22 cellular contexts compared by ENCODE assay signal in genomic region chr6:110116258-110116657, GRCh38.
"Had no signal": no experiment of that assay in that cellular context is flagged by ENCODE, and none has a peak within 500 bp of the region (broad histone marks: within the 10 kb centered on the region; RNA-seq: fewer than 3 reads in every experiment).

No MANE protein-coding gene starts in this region.

- H3K27me3 Mint-ChIP-seq: activated B cell treated with CpG ODN at 0.5 μM for 24 hours; naive thymus-derived CD8-positive, alpha-beta T cell had no signal

- H3K27ac ChIP-seq: epithelial cell of prostate, esophagus squamous epithelium, transverse colon, uterus had no signal

- H3K27ac Mint-ChIP-seq: activated B cell treated with CpG ODN at 0.5 μM for 24 hours; activated CD8-positive, alpha-beta T cell treated with anti-CD3 and anti-CD28 coated beads, Interleukin-2, amount 10 ng/mL, durations not matched to agents 7 days and 5 days; activated naive CD4-positive, alpha-beta T cell treated with anti-CD3 and anti-CD28 coated beads, Interleukin-2, amount 50 U/mL, for 72 hours; activated T-cell treated with anti-CD3 and anti-CD28 coated beads, Interleukin-2, amount 50 U/mL, for 72 hours; naive thymus-derived CD8-positive, alpha-beta T cell had no signal

- DNase-seq: activated B cell treated with CpG ODN at 0.5 μM for 24 hours; activated CD4-positive, alpha-beta T cell treated with anti-CD3 and anti-CD28 coated beads, Interleukin-2, amount 50 U/mL, for 1 hour; activated CD8-positive, alpha-beta T cell treated with anti-CD3 and anti-CD28 coated beads, Interleukin-2, amount 10 ng/mL, durations not matched to agents 7 days and 5 days; activated naive CD4-positive, alpha-beta T cell; activated T-cell treated with anti-CD3 and anti-CD28 coated beads for 4 hours; activated T-cell treated with anti-CD3 and anti-CD28 coated beads, Interleukin-2, amount 50 U/mL, for 72 hours; anterior cingulate cortex; dermis blood vessel endothelial cell; effector CD4-positive, alpha-beta T cell; esophagus squamous epithelium; foreskin melanocyte; left cardiac atrium; right cardiac atrium; stimulated activated CD4-positive, alpha-beta T cell treated with anti-CD3 and anti-CD28 coated beads, Interleukin-15, amount 100 ng/mL, for 24 hours; stimulated activated CD4-positive, alpha-beta T cell treated with anti-CD3 and anti-CD28 coated beads, Interleukin-2, amount 100 ng/mL, for 24 hours; stimulated activated naive CD4-positive, alpha-beta T cell treated with Interleukin-2 at 50 U/mL for 16 hours; T-helper 2 cell; transverse colon; uterus had no signal

- ATAC-seq: activated CD8-positive, alpha-beta T cell treated with anti-CD3 and anti-CD28 coated beads, Interleukin-2, amount 10 ng/mL, durations not matched to agents 7 days and 5 days; activated naive CD4-positive, alpha-beta T cell treated with anti-CD3 and anti-CD28 coated beads, Interleukin-2, amount 50 U/mL, for 72 hours; activated T-cell treated with anti-CD3 and anti-CD28 coated beads, Interleukin-2, amount 50 U/mL, for 72 hours; left cardiac atrium; naive thymus-derived CD8-positive, alpha-beta T cell; right cardiac atrium had no signal

- H3K36me3 ChIP-seq: transverse colon, uterus had no signal

- H3K4me3 Mint-ChIP-seq: activated B cell treated with CpG ODN at 0.5 μM for 24 hours; activated CD8-positive, alpha-beta T cell treated with anti-CD3 and anti-CD28 coated beads, Interleukin-2, amount 10 ng/mL, durations not matched to agents 7 days and 5 days; activated T-cell treated with anti-CD3 and anti-CD28 coated beads, Interleukin-2, amount 50 U/mL, for 72 hours; naive thymus-derived CD8-positive, alpha-beta T cell had no signal

- H3K9me3 ChIP-seq: esophagus squamous epithelium, transverse colon, uterus had no signal

- H3K4me1 ChIP-seq: esophagus squamous epithelium, transverse colon, uterus had no signal

- H3K4me3 ChIP-seq: esophagus squamous epithelium, transverse colon, uterus had no signal

- H3K27me3 ChIP-seq: esophagus squamous epithelium, transverse colon, uterus had no signal
